Comparison of ENCODE assay signal across 1 cellular context in the genomic region with DNA sequence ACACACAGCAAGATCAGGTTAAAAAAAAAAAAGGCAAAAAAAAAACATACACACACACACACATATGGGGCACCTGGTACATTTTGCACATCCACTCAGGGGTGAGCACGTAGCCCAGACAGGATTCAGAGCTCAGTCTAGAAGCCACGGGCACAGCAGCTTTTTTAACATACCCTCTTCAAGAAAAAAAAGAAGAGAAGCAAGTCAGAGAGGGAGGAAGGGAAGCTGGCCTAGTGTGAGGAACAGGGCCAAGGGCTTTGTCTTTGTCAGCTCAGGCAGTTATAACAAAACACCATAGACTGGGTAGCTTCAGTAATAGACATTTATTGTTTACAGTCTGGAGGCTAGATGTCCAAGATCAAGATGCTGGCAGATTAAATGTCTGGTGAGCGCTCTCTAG.
TF ChIP-seq lines count a peak whose summit lies in the region.

No MANE protein-coding gene starts in this region.

TF ChIP-seq in IMR-90, 13 proteins besides CTCF, POLR2A, EP300 and RAD21:
- TF ChIP-seq, protein P1, sequence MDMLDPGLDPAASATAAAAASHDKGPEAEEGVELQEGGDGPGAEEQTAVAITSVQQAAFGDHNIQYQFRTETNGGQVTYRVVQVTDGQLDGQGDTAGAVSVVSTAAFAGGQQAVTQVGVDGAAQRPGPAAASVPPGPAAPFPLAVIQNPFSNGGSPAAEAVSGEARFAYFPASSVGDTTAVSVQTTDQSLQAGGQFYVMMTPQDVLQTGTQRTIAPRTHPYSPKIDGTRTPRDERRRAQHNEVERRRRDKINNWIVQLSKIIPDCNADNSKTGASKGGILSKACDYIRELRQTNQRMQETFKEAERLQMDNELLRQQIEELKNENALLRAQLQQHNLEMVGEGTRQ (IDR thresholded peaks at IDR 0.05; ENCODE audit: low read depth, low read length), result no peak
- TF ChIP-seq FOS (IDR thresholded peaks at IDR 0.05; ENCODE audit: low read depth, low read length), result no peak
- TF ChIP-seq SMC3 (IDR thresholded peaks at IDR 0.05; ENCODE audit: low read depth, low read length), result no peak
- no peak for TF ChIP-seq MAFK (IDR thresholded peaks at IDR 0.05; ENCODE audit: low read depth, low read length)
- TF ChIP-seq, protein P2, sequence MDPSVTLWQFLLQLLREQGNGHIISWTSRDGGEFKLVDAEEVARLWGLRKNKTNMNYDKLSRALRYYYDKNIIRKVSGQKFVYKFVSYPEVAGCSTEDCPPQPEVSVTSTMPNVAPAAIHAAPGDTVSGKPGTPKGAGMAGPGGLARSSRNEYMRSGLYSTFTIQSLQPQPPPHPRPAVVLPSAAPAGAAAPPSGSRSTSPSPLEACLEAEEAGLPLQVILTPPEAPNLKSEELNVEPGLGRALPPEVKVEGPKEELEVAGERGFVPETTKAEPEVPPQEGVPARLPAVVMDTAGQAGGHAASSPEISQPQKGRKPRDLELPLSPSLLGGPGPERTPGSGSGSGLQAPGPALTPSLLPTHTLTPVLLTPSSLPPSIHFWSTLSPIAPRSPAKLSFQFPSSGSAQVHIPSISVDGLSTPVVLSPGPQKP (IDR thresholded peaks at IDR 0.05; ENCODE audit: borderline replicate concordance, low read depth, low read length), result no peak
- no peak for TF ChIP-seq RCOR1 (IDR thresholded peaks at IDR 0.05; ENCODE audit: insufficient replicate concordance, low read length)
- no peak for TF ChIP-seq CEBPB (IDR thresholded peaks at IDR 0.05; ENCODE audit: low read depth, low read length)
- no peak for TF ChIP-seq MAZ (IDR thresholded peaks at IDR 0.05; ENCODE audit: borderline replicate concordance, low read depth, low read length)
- TF ChIP-seq CHD1 (IDR thresholded peaks at IDR 0.05; ENCODE audit: low read depth, low read length), result no peak
- TF ChIP-seq NFE2L2 (IDR thresholded peaks at IDR 0.05; ENCODE audit: low read depth, low read length), result no peak
- TF ChIP-seq MXI1 (IDR thresholded peaks at IDR 0.05; ENCODE audit: borderline replicate concordance, low read depth, low read length), result no peak
- TF ChIP-seq RFX5 (IDR thresholded peaks at IDR 0.05; ENCODE audit: low read depth, low read length), result no peak
